1 cellular context compared by ENCODE assay signal in genomic region chr17:57413848-57414651, GRCh38.
TF ChIP-seq lines count a peak whose summit lies in the region.

No MANE protein-coding gene starts in this region.

TF ChIP-seq in HepG2, 621 proteins besides CTCF, POLR2A, EP300 and RAD21 (continued from another document and continues in another):
- TF ChIP-seq SP1 (IDR thresholded peaks at IDR 0.05) (no peak), SP1 (CRISPR knock-in tag; IDR thresholded peaks at IDR 0.05) (peak; percentile 23; the same call in 1 of the 2 replicates), TBX2 (CRISPR knock-in tag; IDR thresholded peaks at IDR 0.05; ENCODE audit: borderline replicate concordance) (peak; percentile 96), DMTF1 (CRISPR knock-in tag; IDR thresholded peaks at IDR 0.05) (no peak), PRDM10 (CRISPR knock-in tag; IDR thresholded peaks at IDR 0.05; ENCODE audit: low read depth) (peak; percentile 90), NCOA5 (CRISPR knock-in tag; IDR thresholded peaks at IDR 0.05) (no peak), ZBTB46 (CRISPR knock-in tag; IDR thresholded peaks at IDR 0.05; ENCODE audit: borderline replicate concordance) (peak; percentile 69; the same call in 1 of the 2 replicates), CHCHD3 (CRISPR knock-in tag; IDR thresholded peaks at IDR 0.05) (no peak), USF2 (IDR thresholded peaks at IDR 0.05; ENCODE audit: low read depth, low read length) (no peak), USF2 (CRISPR knock-in tag; IDR thresholded peaks at IDR 0.05; ENCODE audit: borderline replicate concordance) (no peak), ZNF691 (CRISPR knock-in tag; IDR thresholded peaks at IDR 0.05; ENCODE audit: borderline replicate concordance, low read depth) (peak; percentile 99), ZNF710 (CRISPR knock-in tag; IDR thresholded peaks at IDR 0.05; ENCODE audit: borderline replicate concordance) (peak; percentile 93), CREB1 (IDR thresholded peaks at IDR 0.05) (no peak), CREB1 (CRISPR knock-in tag; IDR thresholded peaks at IDR 0.05) (peak; percentile 73), HDAC2 (CRISPR knock-in tag; IDR thresholded peaks at IDR 0.05) (peak; percentile 100), NR2F2 (IDR thresholded peaks at IDR 0.05; ENCODE audit: borderline replicate concordance, low read depth) (peak; percentile 91; the same call in 1 of the 2 replicates), ZNF670 (CRISPR knock-in tag; IDR thresholded peaks at IDR 0.05; ENCODE audit: borderline replicate concordance) (no peak; the same call in 1 of the 2 replicates), ZNF414 (CRISPR knock-in tag; IDR thresholded peaks at IDR 0.05) (peak; percentile 75; the same call in 1 of the 2 replicates), ZFY (CRISPR knock-in tag; IDR thresholded peaks at IDR 0.05) (peak; percentile 66), ZNF33B (CRISPR knock-in tag; IDR thresholded peaks at IDR 0.05) (no peak), ADNP (CRISPR knock-in tag; IDR thresholded peaks at IDR 0.05) (peak; percentile 90), SNAI1 (CRISPR knock-in tag; IDR thresholded peaks at IDR 0.05; ENCODE audit: borderline replicate concordance) (no peak), MIXL1 (CRISPR knock-in tag; IDR thresholded peaks at IDR 0.05) (peak; percentile 93), FOXO1 (CRISPR knock-in tag; IDR thresholded peaks at IDR 0.05) (peak; percentile 99), YEATS4 (CRISPR knock-in tag; IDR thresholded peaks at IDR 0.05; ENCODE audit: borderline replicate concordance) (peak; percentile 56; the same call in 1 of the 2 replicates), POLR2G (IDR thresholded peaks at IDR 0.05; ENCODE audit: low read depth, low read length) (no peak), AGO2 (optimal IDR thresholded peaks at IDR 0.05; ENCODE audit: low read depth, low read length) (no peak), ZNF83 (CRISPR knock-in tag; IDR thresholded peaks at IDR 0.05; ENCODE audit: borderline replicate concordance) (peak; percentile 40; the same call in 1 of the 2 replicates), MTERF4 (CRISPR knock-in tag; IDR thresholded peaks at IDR 0.05) (peak; percentile 73; the same call in 1 of the 2 replicates), ZMYM3 (CRISPR knock-in tag; IDR thresholded peaks at IDR 0.05) (peak; percentile 97), ZNF230 (CRISPR knock-in tag; IDR thresholded peaks at IDR 0.05) (peak; percentile 86; the same call in 1 of the 2 replicates), DNMT3B (CRISPR knock-in tag; conservative IDR thresholded peaks at IDR 0.05) (peak; percentile 79; the same call in 1 of the 2 replicates), ZBTB2 (CRISPR knock-in tag; IDR thresholded peaks at IDR 0.05; ENCODE audit: low read depth) (no peak), ZSCAN31 (CRISPR knock-in tag; IDR thresholded peaks at IDR 0.05; ENCODE audit: low read depth) (peak; percentile 92), CENPBD1 (CRISPR knock-in tag; IDR thresholded peaks at IDR 0.05; ENCODE audit: borderline replicate concordance, low read depth) (0 out of 2 replicates have a peak, but pooled peaks have one; percentile 44), RFX1 (IDR thresholded peaks at IDR 0.05) (no peak), CEBPZ (IDR thresholded peaks at IDR 0.05; ENCODE audit: low read length) (no peak)
